Comparison of ENCODE assay signal across 26 cellular contexts in the genomic region with DNA sequence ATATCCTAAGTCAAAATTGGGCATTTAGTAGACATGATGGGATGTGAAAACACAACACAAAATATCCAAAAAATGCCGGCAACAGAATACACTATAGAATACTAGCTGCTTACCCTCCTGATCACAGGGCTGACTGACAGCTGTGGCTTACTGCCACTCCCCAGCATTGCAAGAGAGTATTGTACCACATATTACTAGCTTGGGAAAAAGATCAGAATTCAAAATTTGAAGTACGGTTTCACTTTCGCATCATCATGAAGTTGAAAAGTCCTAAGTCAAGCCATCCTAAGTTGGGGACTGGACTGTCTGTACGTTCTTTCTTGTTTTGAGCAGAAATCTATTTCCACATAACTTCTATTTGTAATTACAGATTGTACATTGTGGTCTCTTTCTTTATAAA.
"Had no signal": no experiment of that assay in that cellular context is flagged by ENCODE, and none has a peak within 500 bp of the region (broad histone marks: within the 10 kb centered on the region; RNA-seq: fewer than 3 reads in every experiment).

No MANE protein-coding gene starts in this region.

- H3K4me3 ChIP-seq: body of pancreas, SJCRH30 had no signal

- H3K27me3 Mint-ChIP-seq: activated B cell treated with CpG ODN at 0.5 μM for 24 hours; activated CD4-positive, alpha-beta T cell treated with anti-CD3 and anti-CD28 coated beads, Interleukin-2, amount 10 ng/mL, durations not matched to agents 24 days and 14 days; activated CD8-positive, alpha-beta memory T cell treated with anti-CD3 and anti-CD28 coated beads, Interleukin-2, amount 10 ng/mL, durations not matched to agents 7 days and 5 days; activated naive CD4-positive, alpha-beta T cell treated with anti-CD3 and anti-CD28 coated beads, Interleukin-2, amount 50 U/mL, for 24 hours; activated T-cell treated with anti-CD3 and anti-CD28 coated beads, Interleukin-2, amount 50 U/mL, for 24 hours; central memory CD8-positive, alpha-beta T cell had no signal

- H3K9me3 ChIP-seq: body of pancreas, SJCRH30, SK-N-SH had no signal

- H3K4me1 ChIP-seq: body of pancreas, SJCRH30 had no signal

- DNase-seq: activated B cell treated with CpG ODN at 0.5 μM for 24 hours; activated CD4-positive, alpha-beta T cell treated with anti-CD3 and anti-CD28 coated beads for 1 hour; activated CD4-positive, alpha-beta T cell treated with anti-CD3 and anti-CD28 coated beads, Interleukin-2, amount 10 ng/mL, durations not matched to agents 24 days and 14 days; activated CD4-positive, alpha-beta T cell treated with anti-CD3 and anti-CD28 coated beads, Interleukin-2, amount 50 U/mL, for 48 hours; activated CD8-positive, alpha-beta memory T cell treated with anti-CD3 and anti-CD28 coated beads, Interleukin-2, amount 10 ng/mL, durations not matched to agents 7 days and 5 days; activated effector memory CD4-positive, alpha-beta T cell treated with Interleukin-2 at 50 U/mL for 16 hours; activated naive CD4-positive, alpha-beta T cell; activated T-cell treated with anti-CD3 and anti-CD28 coated beads, Interleukin-2, amount 50 U/mL, for 24 hours; aorta; body of pancreas; MM.1S; NCI-H1105; NCI-H146; NCI-H187 treated with DMSO at 0.1 percent for 48 hours; NCI-H2081 treated with DMSO at 0.1 percent for 48 hours; NCI-H526; NCI-H774; Right ventricle myocardium superior; RPMI8226; SJCRH30; SK-N-SH; T-helper 1 cell had no signal

- H3K27me3 ChIP-seq: body of pancreas had no signal

- H3K36me3 ChIP-seq: SJCRH30 had no signal

- H3K36me3 Mint-ChIP-seq: activated CD8-positive, alpha-beta memory T cell treated with anti-CD3 and anti-CD28 coated beads, Interleukin-2, amount 10 ng/mL, durations not matched to agents 7 days and 5 days; activated naive CD4-positive, alpha-beta T cell treated with anti-CD3 and anti-CD28 coated beads, Interleukin-2, amount 50 U/mL, for 24 hours; IgD-negative memory B cell had no signal

- H3K9me3 Mint-ChIP-seq: activated B cell treated with CpG ODN at 0.5 μM for 24 hours; activated CD4-positive, alpha-beta T cell treated with anti-CD3 and anti-CD28 coated beads, Interleukin-2, amount 10 ng/mL, durations not matched to agents 24 days and 14 days; activated T-helper 1 cell treated with anti-CD3 and anti-CD28 coated beads, Interleukin-12 subunit alpha, Interleukin-12 subunit beta, Interleukin-2, Interleukin-4 antibody, amounts not matched to agents 30 ng/mL and 10 ng/mL and 1 ng/mL, durations not matched to agents 14 hours and 24 hours and 36 hours had no signal

- H3K27ac ChIP-seq: body of pancreas, SJCRH30 had no signal

- H3K4me1 Mint-ChIP-seq: activated B cell treated with CpG ODN at 0.5 μM for 24 hours; activated CD4-positive, alpha-beta T cell treated with anti-CD3 and anti-CD28 coated beads, Interleukin-2, amount 10 ng/mL, durations not matched to agents 24 days and 14 days; activated CD8-positive, alpha-beta memory T cell treated with anti-CD3 and anti-CD28 coated beads, Interleukin-2, amount 10 ng/mL, durations not matched to agents 7 days and 5 days; activated naive CD4-positive, alpha-beta T cell treated with anti-CD3 and anti-CD28 coated beads, Interleukin-2, amount 50 U/mL, for 24 hours; central memory CD8-positive, alpha-beta T cell; IgD-negative memory B cell had no signal

- H3K4me3 Mint-ChIP-seq: activated B cell treated with CpG ODN at 0.5 μM for 24 hours; activated CD4-positive, alpha-beta T cell treated with anti-CD3 and anti-CD28 coated beads, Interleukin-2, amount 10 ng/mL, durations not matched to agents 24 days and 14 days; activated CD8-positive, alpha-beta memory T cell treated with anti-CD3 and anti-CD28 coated beads, Interleukin-2, amount 10 ng/mL, durations not matched to agents 7 days and 5 days; activated naive CD4-positive, alpha-beta T cell treated with anti-CD3 and anti-CD28 coated beads, Interleukin-2, amount 50 U/mL, for 24 hours; activated T-cell treated with anti-CD3 and anti-CD28 coated beads, Interleukin-2, amount 50 U/mL, for 24 hours; activated T-helper 1 cell treated with anti-CD3 and anti-CD28 coated beads, Interleukin-12 subunit alpha, Interleukin-12 subunit beta, Interleukin-2, Interleukin-4 antibody, amounts not matched to agents 30 ng/mL and 10 ng/mL and 1 ng/mL, durations not matched to agents 14 hours and 24 hours and 36 hours; central memory CD8-positive, alpha-beta T cell; IgD-negative memory B cell had no signal

- H3K27ac Mint-ChIP-seq: activated B cell treated with CpG ODN at 0.5 μM for 24 hours; activated CD4-positive, alpha-beta T cell treated with anti-CD3 and anti-CD28 coated beads, Interleukin-2, amount 10 ng/mL, durations not matched to agents 24 days and 14 days; activated CD8-positive, alpha-beta memory T cell treated with anti-CD3 and anti-CD28 coated beads, Interleukin-2, amount 10 ng/mL, durations not matched to agents 7 days and 5 days; activated naive CD4-positive, alpha-beta T cell treated with anti-CD3 and anti-CD28 coated beads, Interleukin-2, amount 50 U/mL, for 24 hours; activated T-cell treated with anti-CD3 and anti-CD28 coated beads, Interleukin-2, amount 50 U/mL, for 24 hours; activated T-helper 1 cell treated with anti-CD3 and anti-CD28 coated beads, Interleukin-12 subunit alpha, Interleukin-12 subunit beta, Interleukin-2, Interleukin-4 antibody, amounts not matched to agents 30 ng/mL and 10 ng/mL and 1 ng/mL, durations not matched to agents 14 hours and 24 hours and 36 hours; IgD-negative memory B cell had no signal
